9 cellular contexts compared by ENCODE assay signal in genomic region chr17:82419471-82419995, GRCh38. TPM values are rescaled to one million over a fixed set of nuclear protein-coding genes. Genes with fewer than 3 reads are reported as not detected.
DNase-seq lines count a peak whose midpoint lies in the region; ATAC-seq, FAIRE-seq and TF ChIP-seq lines count a peak whose summit lies in the region.
"Had no signal": no experiment of that assay in that cellular context is flagged by ENCODE, and none has a peak within 500 bp of the region (broad histone marks: within the 10 kb centered on the region; RNA-seq: fewer than 3 reads in every experiment).

No MANE protein-coding gene starts in this region.

- ATAC-seq in GM19397 (IDR thresholded peaks at IDR 0.05; ENCODE audit: unreplicated experiment), result no peak

- peaks cover 0 to 30% (median 8%) of the 10 kb centered on the region in 3 donors for H3K36me3 ChIP-seq in esophagus squamous epithelium
- no peaks in the 10 kb centered on the region for H3K36me3 ChIP-seq in skeletal muscle satellite cell (ENCODE audit: insufficient read depth, low read length)

- no peak for DNase-seq in GM18507 (ENCODE audit: extremely low spot score, insufficient read length, low read depth)
- peak; percentile 48 for DNase-seq in RPMI8226
- DNase-seq in esophagus squamous epithelium (lab: John Stamatoyannopoulos, UW), result no peak
- DNase-seq in NCI-H146 treated with DMSO at 0.1 percent for 48 hours (lab: John Stamatoyannopoulos, UW; ENCODE audit: unreplicated experiment), result no peak
- DNase-seq in posterior cingulate gyrus, result no peak
- no peak for DNase-seq in activated CD4-positive, alpha-beta T cell treated with anti-CD3 and anti-CD28 coated beads, Interleukin-2, amount 50 U/mL, for 4 hours

- intact Hi-C loops in esophagus squamous epithelium (cut with DNase I) (no loop called here), posterior cingulate gyrus (cut with DNase I) (loop anchor here (10.0 kb wide), 1 partner anchor 175 kb away; no protein-coding TSS in a partner anchor)

- no peaks in the 10 kb centered on the region for H3K27me3 ChIP-seq in esophagus squamous epithelium
- H3K27me3 ChIP-seq in skeletal muscle satellite cell (ENCODE audit: control insufficient read depth, insufficient read depth, low read length), result no peaks in the 10 kb centered on the region

- peak overlapping the region; percentile 91 for H3K4me2 ChIP-seq in skeletal muscle satellite cell (ENCODE audit: low read length)

- no peak for TF ChIP-seq CTCF in esophagus squamous epithelium (IDR thresholded peaks at IDR 0.05)

- H3K9me3 ChIP-seq in esophagus squamous epithelium (peaks cover 0 to 7% (median 0%) of the 10 kb centered on the region in 3 donors), skeletal muscle satellite cell (replicated peaks; ENCODE audit: low read length) (no peaks in the 10 kb centered on the region)

- peak overlapping the region; percentile 3 to 96 (median 67) for H3K27ac ChIP-seq in esophagus squamous epithelium

- no peak for TF ChIP-seq POLR2A in esophagus squamous epithelium (IDR thresholded peaks at IDR 0.05)

- H3K4me3 ChIP-seq in esophagus squamous epithelium (peak overlapping the region; percentile 75 to 87 (median 80)), skeletal muscle satellite cell (ENCODE audit: low read length) (peak overlapping the region; percentile 100)

- FAIRE-seq in GM18507 (lab: Jason Lieb, UNC), result peak; percentile 41

- H3K9ac ChIP-seq in skeletal muscle satellite cell (ENCODE audit: low read depth, low read length), result peak overlapping the region; percentile 93

- H3K4me1 ChIP-seq in esophagus squamous epithelium (peaks cover 14 to 33% (median 14%) of the 10 kb centered on the region in 3 donors), skeletal muscle satellite cell (ENCODE audit: control insufficient read depth, insufficient read depth, low read length) (peaks cover 5% of the 10 kb centered on the region)

- WGBS in esophagus squamous epithelium, 2 donors, result 43 to 48% methylated on average over 3 of the region's 3 CpGs

RNA-seq across cellular contexts. Expression of gene OGFOD3, which starts 1.1 kb away (rescaled TPM):
- 10 to 100 TPM; 11.9 to 26.7 (median 19.4) TPM for total RNA-seq in esophagus squamous epithelium
- total RNA-seq in skeletal muscle satellite cell (2012; rRNA removed), result 23.6 and 28.4 TPM in 2 replicates

RNA-seq across cellular contexts. Expression of gene HEXD, which starts 1.4 kb away (rescaled TPM):
- 10 to 100 TPM; 10.6 to 42.0 (median 12.9) TPM for total RNA-seq in esophagus squamous epithelium
- total RNA-seq in skeletal muscle satellite cell (2012; rRNA removed), result 4.8 and 6.6 TPM in 2 replicates

RNA-seq across cellular contexts. Expression of gene CYBC1, which starts 31.0 kb away (rescaled TPM):
- 10 to 100 TPM; 31.7 to 74.3 (median 51.1) TPM for total RNA-seq in esophagus squamous epithelium
- 50.5 and 54.2 TPM in 2 replicates for total RNA-seq in skeletal muscle satellite cell (2012; rRNA removed)

RNA-seq across cellular contexts. Expression of gene NARF, which starts 39.0 kb away (rescaled TPM):
- total RNA-seq in esophagus squamous epithelium, result 10 to 100 TPM; 33.2 to 47.5 (median 40.2) TPM
- 21.8 and 28.6 TPM in 2 replicates for total RNA-seq in skeletal muscle satellite cell (2012; rRNA removed)

RNA-seq across cellular contexts. Expression of gene UTS2R, which starts 48.0 kb away (rescaled TPM):
- total RNA-seq in esophagus squamous epithelium, result not detected
- total RNA-seq in skeletal muscle satellite cell (2012; rRNA removed), result 1.5 TPM in 1 of 2 replicates, not detected in the other
- total RNA-seq: kidney epithelial cell had no signal
